ENCODE assay signal across 15 cellular contexts in the genomic region with DNA sequence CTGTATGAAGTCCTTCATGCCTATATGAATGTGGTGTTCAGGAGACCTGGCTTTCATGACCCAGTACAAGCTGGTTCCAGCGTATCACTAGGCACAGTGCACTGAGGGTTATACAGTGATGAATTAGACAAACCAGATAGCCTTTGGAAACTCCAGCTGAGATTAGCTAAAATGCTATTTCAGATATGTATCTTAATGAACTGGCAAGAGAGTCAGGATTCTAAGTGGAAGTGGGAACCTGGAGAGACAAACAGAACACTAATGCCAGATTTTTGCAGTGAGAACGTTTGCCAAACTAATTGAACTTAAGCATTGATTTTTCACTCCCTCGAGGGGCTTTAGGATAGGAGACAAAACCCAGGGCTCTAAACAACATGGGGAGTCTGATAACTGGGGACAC.
DNase-seq lines count a peak whose midpoint lies in the region; ATAC-seq and TF ChIP-seq lines count a peak whose summit lies in the region.
"Had no signal": no experiment of that assay in that cellular context is flagged by ENCODE, and none has a peak within 500 bp of the region (broad histone marks: within the 10 kb centered on the region; RNA-seq: fewer than 3 reads in every experiment).

No MANE protein-coding gene starts in this region.

- H3K9me3 ChIP-seq in cardiac muscle cell (ENCODE audit: low read depth), result no peaks in the 10 kb centered on the region
- H3K9me3 ChIP-seq in right cardiac atrium (ENCODE audit: control insufficient read depth, low read length), result no peaks in the 10 kb centered on the region

- in situ Hi-C loops in GM13976 (cut with MboI; ENCODE audit: low sequenced_read_pairs, unreplicated experiment), result no loop called here

- DNase-seq in activated CD4-positive, alpha-beta T cell treated with anti-CD3 and anti-CD28 coated beads, Interleukin-2, amount 10 ng/mL, durations not matched to agents 24 days and 14 days, result no peak
- no peak for DNase-seq in activated CD4-positive, alpha-beta T cell treated with anti-CD3 and anti-CD28 coated beads for 48 hours
- no peak for DNase-seq in cardiac muscle cell (ENCODE audit: low read depth in 1 of 2, low spot score in 1 of 2)
- no peak for DNase-seq in right cardiac atrium
- DNase-seq in choroid plexus epithelial cell (ENCODE audit: low read depth), result peak; percentile 2
- DNase-seq in stimulated activated naive B cell treated with anti-CD40 and anti-IgM and Interleukin-4, amounts not matched to agents 10 μg/mL and 1 μg/mL and 100 μg/mL, for 72 hours, result no peak
- DNase-seq in GM13976 (ENCODE audit: low spot score), result no peak
- DNase-seq: C1 segment of cervical spinal cord, NCI-H1436, NCI-H2081, NCI-H510A treated with DMSO at 0.1 percent for 48 hours had no signal

- peaks cover 6% of the 10 kb centered on the region for H3K4me1 Mint-ChIP-seq in activated CD4-positive, alpha-beta T cell treated with anti-CD3 and anti-CD28 coated beads, Interleukin-2, amount 10 ng/mL, durations not matched to agents 24 days and 14 days
- H3K4me1 Mint-ChIP-seq in stimulated activated naive B cell treated with anti-CD40 and anti-IgM and Interleukin-4, amounts not matched to agents 10 μg/mL and 1 μg/mL and 100 μg/mL, for 72 hours, result peaks cover 0 to 4% of the 10 kb centered on the region in 2 donors
- H3K4me1 Mint-ChIP-seq: GM23338 had no signal

- no peak overlapping the region for H3K4me3 Mint-ChIP-seq in activated CD4-positive, alpha-beta T cell treated with anti-CD3 and anti-CD28 coated beads, Interleukin-2, amount 10 ng/mL, durations not matched to agents 24 days and 14 days
- H3K4me3 Mint-ChIP-seq in stimulated activated naive B cell treated with anti-CD40 and anti-IgM and Interleukin-4, amounts not matched to agents 10 μg/mL and 1 μg/mL and 100 μg/mL, for 72 hours, result no peak overlapping the region
- H3K4me3 Mint-ChIP-seq: GM23338 had no signal

- H3K9me3 Mint-ChIP-seq in activated CD4-positive, alpha-beta T cell treated with anti-CD3 and anti-CD28 coated beads, Interleukin-2, amount 10 ng/mL, durations not matched to agents 24 days and 14 days, result no peaks in the 10 kb centered on the region
- no peaks in the 10 kb centered on the region for H3K9me3 Mint-ChIP-seq in stimulated activated naive B cell treated with anti-CD40 and anti-IgM and Interleukin-4, amounts not matched to agents 10 μg/mL and 1 μg/mL and 100 μg/mL, for 72 hours
- H3K9me3 Mint-ChIP-seq: GM23338 had no signal

- no peaks in the 10 kb centered on the region for H3K27me3 Mint-ChIP-seq in activated CD4-positive, alpha-beta T cell treated with anti-CD3 and anti-CD28 coated beads, Interleukin-2, amount 10 ng/mL, durations not matched to agents 24 days and 14 days
- no peaks in the 10 kb centered on the region for H3K27me3 Mint-ChIP-seq in stimulated activated naive B cell treated with anti-CD40 and anti-IgM and Interleukin-4, amounts not matched to agents 10 μg/mL and 1 μg/mL and 100 μg/mL, for 72 hours

- ATAC-seq in right cardiac atrium (no peak), HG02642 (IDR thresholded peaks at IDR 0.05; ENCODE audit: poor library complexity, unreplicated experiment) (no peak)
- ATAC-seq in stimulated activated naive B cell treated with anti-CD40 and anti-IgM and Interleukin-4, amounts not matched to agents 10 μg/mL and 1 μg/mL and 100 μg/mL, for 72 hours (replicated peaks), result no peak
- ATAC-seq: GM12878, GM23338, K562 had no signal

- H3K4me3 ChIP-seq in cardiac muscle cell, result no peak overlapping the region
- H3K4me3 ChIP-seq in right cardiac atrium (ENCODE audit: low read length), result no peak overlapping the region
- H3K4me3 ChIP-seq in choroid plexus epithelial cell (ENCODE audit: low read depth, low read length), result no peak overlapping the region
- H3K4me3 ChIP-seq: GM12878, GM23338, K562 had no signal

- peaks cover 58% of the 10 kb centered on the region for H3K36me3 Mint-ChIP-seq in activated CD4-positive, alpha-beta T cell treated with anti-CD3 and anti-CD28 coated beads, Interleukin-2, amount 10 ng/mL, durations not matched to agents 24 days and 14 days (ENCODE audit: low read depth)
- peaks cover 24 to 48% of the 10 kb centered on the region in 2 donors for H3K36me3 Mint-ChIP-seq in stimulated activated naive B cell treated with anti-CD40 and anti-IgM and Interleukin-4, amounts not matched to agents 10 μg/mL and 1 μg/mL and 100 μg/mL, for 72 hours

- TF ChIP-seq CTCF in cardiac muscle cell (IDR thresholded peaks at IDR 0.05; ENCODE audit: low read depth, low read length) (no peak), choroid plexus epithelial cell (conservative IDR thresholded peaks at IDR 0.05; ENCODE audit: low read depth, low read length) (no peak), GM13976 (IDR thresholded peaks at IDR 0.05; ENCODE audit: borderline replicate concordance, control extremely low read depth, extremely low read depth, insufficient read depth, missing control alignments) (no peak)

- H3K4me1 ChIP-seq in cardiac muscle cell (ENCODE audit: low read depth) (no peaks in the 10 kb centered on the region), right cardiac atrium (ENCODE audit: control insufficient read depth, insufficient read depth, low read length) (no peaks in the 10 kb centered on the region)

- no peaks in the 10 kb centered on the region for H3K27me3 ChIP-seq in cardiac muscle cell
- H3K27me3 ChIP-seq in right cardiac atrium (ENCODE audit: control insufficient read depth, insufficient read depth), result no peaks in the 10 kb centered on the region

- 72% methylated on average over 3 of the region's 3 CpGs for WGBS in right cardiac atrium

- peak overlapping the region; percentile 5 for H3K27ac Mint-ChIP-seq in activated CD4-positive, alpha-beta T cell treated with anti-CD3 and anti-CD28 coated beads, Interleukin-2, amount 10 ng/mL, durations not matched to agents 24 days and 14 days
- H3K27ac Mint-ChIP-seq in stimulated activated naive B cell treated with anti-CD40 and anti-IgM and Interleukin-4, amounts not matched to agents 10 μg/mL and 1 μg/mL and 100 μg/mL, for 72 hours, result peak overlapping the region; percentile 47
- H3K27ac Mint-ChIP-seq: GM23338 had no signal

- intact Hi-C loops in activated CD4-positive, alpha-beta T cell treated with anti-CD3 and anti-CD28 coated beads, Interleukin-2, amount 10 ng/mL, durations not matched to agents 24 days and 14 days (cut with micrococcal nuclease), result loop anchor here (5.0 kb wide), 1 partner anchor 142 kb away; no protein-coding TSS in a partner anchor
- intact Hi-C loops in right cardiac atrium (cut with DNase I), result no loop called here

- H3K27ac ChIP-seq in cardiac muscle cell (peak overlapping the region; percentile 14), right cardiac atrium (ENCODE audit: low read length) (no peak overlapping the region)

- peaks cover 50% of the 10 kb centered on the region for H3K36me3 ChIP-seq in cardiac muscle cell
